In genomic region chr6:87124074-87124473, GRCh38 we compare ENCODE assay signal across 10 cellular contexts. TPM values are rescaled to one million over a fixed set of nuclear protein-coding genes. Genes with fewer than 3 reads are reported as not detected.
"Had no signal": no experiment of that assay in that cellular context is flagged by ENCODE, and none has a peak within 500 bp of the region (broad histone marks: within the 10 kb centered on the region; RNA-seq: fewer than 3 reads in every experiment).

No MANE protein-coding gene starts in this region.

- H2AFZ ChIP-seq: GM23338 had no signal

- H3K27ac Mint-ChIP-seq: GM23338, H9, IgD-negative memory B cell had no signal

- H3K4me3 Mint-ChIP-seq: GM23338, H9 had no signal

- H3K4me2 ChIP-seq: GM23338 had no signal

- H3K9me3 Mint-ChIP-seq: IgD-negative memory B cell had no signal

- H3K27ac ChIP-seq: HL-60 had no signal

- DNase-seq: H9, HCEC 1CT, KBM-7 had no signal

- ATAC-seq: GM23338, HepG2 had no signal

- H3K4me3 ChIP-seq: GM23338 had no signal

- FAIRE-seq: H1, H54, HepG2 had no signal

RNA-seq across cellular contexts. Expression of gene CGA, which starts 29.2 kb away (rescaled TPM):
- total RNA-seq: GM23338, H1, H9, HepG2, HT1080 had no signal
- polyA plus RNA-seq: GM23338, H1, IgD-negative memory B cell had no signal
